Comparison of ENCODE assay signal across 8 cellular contexts in the genomic region with DNA sequence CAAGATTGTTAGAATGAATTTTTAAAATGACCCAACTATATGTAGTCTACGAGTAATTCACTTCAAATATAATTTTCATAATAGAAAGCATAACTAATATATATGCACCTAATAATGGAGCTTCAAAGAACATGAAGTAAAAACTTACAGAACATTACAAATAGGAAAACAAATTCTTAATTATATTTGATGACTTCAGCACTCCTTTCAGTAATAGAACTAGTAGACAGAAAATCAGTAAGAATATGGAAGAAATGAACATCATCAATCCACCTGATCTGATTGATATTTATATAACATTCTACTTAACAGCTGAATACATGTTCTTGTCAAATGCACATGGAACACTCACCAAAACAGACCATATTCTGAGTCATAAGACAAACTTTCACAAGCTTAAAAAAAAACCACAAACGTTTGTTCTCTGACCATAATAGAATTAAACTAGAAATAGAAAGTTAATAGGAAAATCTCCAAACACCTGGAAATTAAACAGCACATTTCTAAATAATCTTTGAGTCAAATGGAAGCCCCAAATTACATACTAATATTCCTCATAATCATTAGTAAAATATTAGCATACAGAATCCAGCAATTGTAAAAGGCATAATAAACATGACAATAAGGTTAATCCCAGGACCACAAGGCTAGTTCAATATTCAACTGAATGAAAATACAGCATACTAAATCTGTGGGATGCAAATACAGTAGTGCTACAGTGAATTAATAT. TPM values are rescaled to one million over a fixed set of nuclear protein-coding genes. Genes with fewer than 3 reads are reported as not detected.
DNase-seq lines count a peak whose midpoint lies in the region; ATAC-seq, FAIRE-seq and TF ChIP-seq lines count a peak whose summit lies in the region.

No MANE protein-coding gene starts in this region.

- no peak for FAIRE-seq in GM12892 (lab: Jason Lieb, UNC)

- H3K9ac ChIP-seq in PC-3 (ENCODE audit: low read length) = no peak overlapping the region

- peak overlapping the region; percentile 22 for H3K27ac ChIP-seq in PC-3 (ENCODE audit: low read length)

- H4K20me1 ChIP-seq in PC-3 (ENCODE audit: low read length) = peaks cover 10% of the 10 kb centered on the region; the same call in 1 of the 2 replicates

- POLR2A ChIA-PET in PC-3 (lab: Charles Lee; ENCODE audit: unreplicated experiment) = interaction anchor here (0.6 kb wide), 2 partner anchors 47 to 48 kb away, joined by 3 to 5 read pairs; no protein-coding TSS in a partner anchor

- H2AFZ ChIP-seq in PC-3 (ENCODE audit: low read length) = no peak overlapping the region

- no peaks in the 10 kb centered on the region for H3K27me3 ChIP-seq in PC-3 (ENCODE audit: low read length)

- 0 out of 2 replicates have a peak overlapping the region, but pooled peaks have one; percentile 46 for H3K4me3 ChIP-seq in PC-3 (ENCODE audit: low read length)

- no peaks in the 10 kb centered on the region for H3K9me2 ChIP-seq in PC-3 (replicated peaks; ENCODE audit: low read length)

- H3K79me2 ChIP-seq in PC-3 (ENCODE audit: low read length) = peaks cover 52% of the 10 kb centered on the region

- peak overlapping the region; percentile 68 for H3K4me2 ChIP-seq in PC-3 (ENCODE audit: low read length)

- H3F3A ChIP-seq in PC-3 (ENCODE audit: low read length, unreplicated experiment) = no peaks in the 10 kb centered on the region

- CTCF ChIA-PET in PC-3 (lab: Charles Lee) = interaction anchor here (1.0 kb wide), 1 partner anchor 66 kb away, joined by 3 read pairs; no protein-coding TSS in a partner anchor

- peaks cover 12% of the 10 kb centered on the region for H3K4me1 ChIP-seq in PC-3 (ENCODE audit: insufficient read depth, low read length)

- H3K9me3 ChIP-seq in PC-3 (ENCODE audit: low read length) = no peaks in the 10 kb centered on the region

- H3K36me3 ChIP-seq in PC-3 (ENCODE audit: low read depth, low read length) = no peaks in the 10 kb centered on the region

- TF ChIP-seq CTCF in PC-3 (conservative IDR thresholded peaks at IDR 0.05; ENCODE audit: low read depth, low read length) = no peak

- no TSS peak for BruUV-seq in PC-3 (replicated peaks; lab: Mats Ljungman, UMichigan)

- DNase-seq in PC-3 (peak; percentile 75), myocyte (ENCODE audit: low read depth) (peak; percentile 79), SHP77 (lab: John Stamatoyannopoulos, UW) (no peak), mucosa of gallbladder (ENCODE audit: low spot score) (no peak), GM12892 (ENCODE audit: insufficient read length) (no peak), NCI-H345 treated with DMSO at 0.1 percent for 48 hours (lab: John Stamatoyannopoulos, UW; ENCODE audit: unreplicated experiment) (no peak)

- ATAC-seq in GM18520 (IDR thresholded peaks at IDR 0.05; ENCODE audit: unreplicated experiment) (peak; percentile 71), HG02852 (IDR thresholded peaks at IDR 0.05; ENCODE audit: unreplicated experiment) (peak; percentile 87), PC-3 (peak; percentile 85)

- TF ChIP-seq POLR2A in GM12892 (IDR thresholded peaks at IDR 0.05; ENCODE audit: low read depth, low read length) = no peak

- intact Hi-C loops in PC-3 (cut with micrococcal nuclease) = loop anchor here (2.0 kb wide), 2 partner anchors 22 to 48 kb away; a partner anchor contains a TSS

RNA-seq across cellular contexts. Expression of a gene that starts 48.0 kb away (rescaled TPM):
- 15.2 and 15.7 TPM in 2 replicates for total RNA-seq in PC-3 (2014; rRNA removed)
- total RNA-seq in myocyte = 16.8 and 18.1 TPM in 2 replicates
- polyA plus RNA-seq in myocyte (2012) = 8.4 TPM
- 33.7 TPM for total RNA-seq in mucosa of gallbladder
- 12.2 TPM for polyA plus RNA-seq in GM12892 (2012; ENCODE audit: missing spikeins)

Comparison
In these comparisons a context has a peak if more than half of its experiments do, and no peak if none do; other contexts are left out.
1. DNase-seq: peak in PC-3 (single experiment) and myocyte (single experiment); none in SHP77 (0 of 2), mucosa of gallbladder (single experiment), GM12892 (single experiment) and NCI-H345 treated with DMSO at 0.1 percent for 48 hours (single experiment).
2. Peak in every context shown above with its lines, with median percentiles within 50 percentile points of each other: ATAC-seq.